In the genomic region with DNA sequence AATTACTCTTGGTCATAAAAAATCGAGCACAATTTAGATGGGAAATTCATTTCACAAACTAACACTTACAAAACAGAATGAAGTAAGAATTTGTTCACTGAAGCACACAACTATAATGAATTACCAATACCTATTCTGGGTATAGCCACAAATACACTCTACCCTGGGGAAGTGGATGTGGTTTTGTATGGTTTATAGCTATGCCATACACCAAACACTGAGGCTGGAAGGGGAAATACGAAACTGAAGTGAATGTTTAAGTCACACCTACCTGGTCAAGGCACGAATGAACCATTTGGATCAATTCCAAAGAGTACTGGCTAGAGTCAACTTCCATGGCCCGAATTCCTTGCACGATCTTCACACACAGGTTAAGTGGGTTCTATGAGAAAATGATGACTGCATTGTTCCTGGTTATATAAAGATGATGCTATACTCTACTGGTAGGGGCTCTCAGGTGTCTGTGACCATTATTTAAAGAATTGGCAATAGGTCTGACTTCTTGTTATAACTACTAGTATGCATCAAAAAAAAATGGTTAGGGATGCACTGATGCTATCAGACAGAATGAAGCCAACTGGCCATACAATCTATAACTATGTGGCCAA, we compare ENCODE assay signal across 9 cellular contexts.
"Had no signal": no experiment of that assay in that cellular context is flagged by ENCODE, and none has a peak within 500 bp of the region (broad histone marks: within the 10 kb centered on the region; RNA-seq: fewer than 3 reads in every experiment).

No MANE protein-coding gene starts in this region.

- H3K4me3 Mint-ChIP-seq: activated naive CD8-positive, alpha-beta T cell had no signal

- H3K4me1 ChIP-seq: pancreas, stomach had no signal

- H3K9me3 ChIP-seq: pancreas, stomach, thoracic aorta had no signal

- H3K4me3 ChIP-seq: pancreas, stomach, thoracic aorta had no signal

- H3K27me3 Mint-ChIP-seq: activated naive CD8-positive, alpha-beta T cell had no signal

- FAIRE-seq: pancreas had no signal

- H3K27ac Mint-ChIP-seq: activated naive CD8-positive, alpha-beta T cell had no signal

- H3K27me3 ChIP-seq: pancreas, stomach had no signal

- DNase-seq: activated CD4-positive, alpha-beta T cell treated with anti-CD3 and anti-CD28 coated beads for 1 hour; anterior cingulate cortex; hypothalamus; pancreas; stimulated activated CD4-positive, alpha-beta T cell treated with anti-CD3 and anti-CD28 coated beads, Interleukin-4, amount 100 ng/mL, for 1 hour; stimulated activated CD8-positive, alpha-beta memory T cell treated with anti-CD3 and anti-CD28 coated beads, Interleukin-4, amount 100 ng/mL, for 48 hours; stomach had no signal

- ATAC-seq: pancreas had no signal
